In the genomic region with DNA sequence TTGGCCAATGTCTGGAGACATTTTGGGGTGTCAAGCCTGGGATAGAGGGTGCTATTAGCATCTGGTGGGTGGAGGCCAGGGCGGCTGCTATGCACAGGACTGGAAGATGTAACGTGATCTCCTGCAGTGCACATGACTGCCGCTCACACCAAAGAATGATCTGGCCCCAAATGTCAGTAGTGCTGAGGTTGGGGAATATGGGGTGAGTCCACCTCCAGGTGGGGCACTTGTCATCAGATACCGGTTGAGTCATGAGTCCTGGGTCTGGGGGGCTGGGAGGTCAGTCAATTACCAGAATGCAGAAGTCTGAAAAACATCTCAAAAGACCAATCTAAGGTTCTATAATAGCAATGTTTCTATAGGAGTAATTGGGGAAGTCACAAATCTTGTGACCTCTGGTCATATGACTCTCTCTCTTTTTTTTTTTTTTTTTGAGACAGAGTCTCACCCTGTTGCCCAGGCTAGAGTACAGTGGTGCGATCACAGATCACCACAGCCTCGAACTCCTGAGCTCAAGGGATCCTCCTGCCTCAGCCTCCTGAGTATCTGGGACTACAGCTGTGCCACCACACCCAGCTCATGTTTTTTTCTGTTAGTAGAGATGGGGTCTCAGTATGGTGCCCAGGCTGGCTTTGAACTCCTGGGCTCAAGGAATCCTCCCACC, we compare ENCODE assay signal across 13 cellular contexts. TPM values are rescaled to one million over a fixed set of nuclear protein-coding genes. Genes with fewer than 3 reads are reported as not detected.
A peak's percentile ranks its signal among the peaks of the same experiment; 100 is the strongest.
DNase-seq lines count a peak whose midpoint lies in the region; ATAC-seq lines count a peak whose summit lies in the region.
"Had no signal": no experiment of that assay in that cellular context is flagged by ENCODE, and none has a peak within 500 bp of the region (broad histone marks: within the 10 kb centered on the region; RNA-seq: fewer than 3 reads in every experiment).

No MANE protein-coding gene starts in this region.

- H3K36me3 Mint-ChIP-seq in effector memory CD8-positive, alpha-beta T cell (ENCODE audit: insufficient read depth), result no peaks in the 10 kb centered on the region
- H3K36me3 Mint-ChIP-seq: activated naive CD8-positive, alpha-beta T cell treated with anti-CD3 and anti-CD28 coated beads for 36 hours had no signal

- peaks cover 44 to 71% of the 10 kb centered on the region in 2 donors for H3K27me3 Mint-ChIP-seq in effector memory CD8-positive, alpha-beta T cell

- no peak overlapping the region for H3K27ac Mint-ChIP-seq in effector memory CD8-positive, alpha-beta T cell
- H3K27ac Mint-ChIP-seq: activated naive CD8-positive, alpha-beta T cell treated with anti-CD3 and anti-CD28 coated beads for 36 hours had no signal

- peak; percentile 34 for DNase-seq in HK-2 (ENCODE audit: unreplicated experiment)
- DNase-seq in NOMO-1 treated with DMSO at 0.1 percent for 48 hours (lab: John Stamatoyannopoulos, UW; ENCODE audit: unreplicated experiment), result peak; percentile 89
- no peak for DNase-seq in effector memory CD8-positive, alpha-beta T cell
- DNase-seq in sciatic nerve (ENCODE audit: low spot score), result no peak
- no peak for DNase-seq in NCI-H146 (lab: John Stamatoyannopoulos, UW)
- DNase-seq: activated naive CD8-positive, alpha-beta T cell treated with anti-CD3 and anti-CD28 coated beads for 36 hours; DMS79; hippocampal formation; midbrain; NCI-H2107 had no signal

- peak; percentile 29 for ATAC-seq in effector memory CD8-positive, alpha-beta T cell (replicated peaks)
- ATAC-seq in sciatic nerve (peak; percentile 49), HG02759 (IDR thresholded peaks at IDR 0.05; ENCODE audit: unreplicated experiment) (no peak), GM21423 (IDR thresholded peaks at IDR 0.05; ENCODE audit: unreplicated experiment) (no peak)

- no peaks in the 10 kb centered on the region for H3K9me3 Mint-ChIP-seq in effector memory CD8-positive, alpha-beta T cell
- H3K9me3 Mint-ChIP-seq: activated naive CD8-positive, alpha-beta T cell treated with anti-CD3 and anti-CD28 coated beads for 36 hours had no signal

- no peaks in the 10 kb centered on the region for H3K4me1 Mint-ChIP-seq in effector memory CD8-positive, alpha-beta T cell (ENCODE audit: low read depth in 2 of 2)
- H3K4me1 Mint-ChIP-seq: activated naive CD8-positive, alpha-beta T cell treated with anti-CD3 and anti-CD28 coated beads for 36 hours had no signal

- H3K4me3 Mint-ChIP-seq in effector memory CD8-positive, alpha-beta T cell, result no peak overlapping the region
- H3K4me3 Mint-ChIP-seq: activated naive CD8-positive, alpha-beta T cell treated with anti-CD3 and anti-CD28 coated beads for 36 hours had no signal

- intact Hi-C loops in sciatic nerve (cut with DNase I), result no loop called here

RNA-seq across cellular contexts. Expression of gene SDSL, which starts 6.0 kb away (rescaled TPM):
- 1.8 TPM for total RNA-seq in sciatic nerve

RNA-seq across cellular contexts. Expression of gene SDS, which starts 12.5 kb away (rescaled TPM):
- total RNA-seq in sciatic nerve, result 0.31 TPM
- total RNA-seq: activated naive CD8-positive, alpha-beta T cell treated with anti-CD3 and anti-CD28 coated beads for 36 hours; SJSA1 had no signal

RNA-seq across cellular contexts. Expression of gene LHX5, which starts 55.4 kb away (rescaled TPM):
- total RNA-seq in sciatic nerve, result not detected
- total RNA-seq: activated naive CD8-positive, alpha-beta T cell treated with anti-CD3 and anti-CD28 coated beads for 36 hours; SJSA1 had no signal

RNA-seq across cellular contexts. Expression of gene PLBD2, which starts 57.8 kb away (rescaled TPM):
- 44.2 TPM for total RNA-seq in sciatic nerve

Comparison
In these comparisons a context has a peak if more than half of its experiments do, and no peak if none do; other contexts are left out.
1. DNase-seq: peak in HK-2 (single experiment) and NOMO-1 treated with DMSO at 0.1 percent for 48 hours (single experiment); none in effector memory CD8-positive, alpha-beta T cell (0 of 3), sciatic nerve (single experiment) and NCI-H146 (single experiment).
2. ATAC-seq: peak in effector memory CD8-positive, alpha-beta T cell (single experiment) and sciatic nerve (single experiment); none in HG02759 (single experiment) and GM21423 (single experiment).